ENCODE assay signal across 17 cellular contexts in genomic region chr7:7785349-7785973, GRCh38.
DNase-seq lines count a peak whose midpoint lies in the region; ATAC-seq, FAIRE-seq and TF ChIP-seq lines count a peak whose summit lies in the region.
"Had no signal": no experiment of that assay in that cellular context is flagged by ENCODE, and none has a peak within 500 bp of the region (broad histone marks: within the 10 kb centered on the region; RNA-seq: fewer than 3 reads in every experiment).

No MANE protein-coding gene starts in this region.

- H3K36me3 ChIP-seq in duodenal mucosa (ENCODE audit: control insufficient read depth in 1 of 2, insufficient read depth in 2 of 2, low read length in 2 of 2) (no peaks in the 10 kb centered on the region), mucosa of descending colon (ENCODE audit: low read depth) (no peaks in the 10 kb centered on the region), rectal smooth muscle tissue (ENCODE audit: control insufficient read depth, insufficient read depth, low read length) (no peaks in the 10 kb centered on the region)
- H3K36me3 ChIP-seq: BLaER1 treated with 17β-estradiol and CSF1 and Interleukin-3, amounts not matched to agents 10 nM and 100 nM; HAP-1 had no signal

- FAIRE-seq in H54 (lab: Jason Lieb, UNC), result peak; percentile 72
- FAIRE-seq: GM12878, GM18507 had no signal

- H3K4me1 ChIP-seq in duodenal mucosa (ENCODE audit: control insufficient read depth in 1 of 2, insufficient read depth in 2 of 2, low read length in 2 of 2) (peaks cover 0 to 12% of the 10 kb centered on the region in 2 donors), mucosa of descending colon (ENCODE audit: low read depth) (no peaks in the 10 kb centered on the region), rectal smooth muscle tissue (ENCODE audit: control insufficient read depth, insufficient read depth, low read length) (no peaks in the 10 kb centered on the region)
- H3K4me1 ChIP-seq: BLaER1 treated with 17β-estradiol and CSF1 and Interleukin-3, amounts not matched to agents 10 nM and 100 nM; HAP-1 had no signal

- DNase-seq in H54 (ENCODE audit: insufficient read length, low spot score) (no peak), mucosa of descending colon (peak in 1 of 3 donors; percentile 52), GM10266 (ENCODE audit: extremely low spot score) (no peak), T1000 (lab: John Stamatoyannopoulos, UW) (no peak), cortex of kidney (lab: John Stamatoyannopoulos, UW) (no peak)
- DNase-seq in stimulated activated naive CD4-positive, alpha-beta T cell treated with Interleukin-2 at 50 U/mL for 16 hours (lab: John Stamatoyannopoulos, UW), result no peak
- DNase-seq: ACHN; Calu3; CD4-positive, CD25-positive, alpha-beta regulatory T cell; DMS 273 treated with DMSO at 0.1 percent for 48 hours; GOT3 had no signal

- no peaks in the 10 kb centered on the region for H3K27me3 ChIP-seq in duodenal mucosa (ENCODE audit: control insufficient read depth in 1 of 2, insufficient read depth in 2 of 2, low read length in 2 of 2)
- H3K27me3 ChIP-seq in rectal smooth muscle tissue (ENCODE audit: control insufficient read depth, insufficient read depth, low read length), result no peaks in the 10 kb centered on the region
- H3K27me3 ChIP-seq: BLaER1 treated with 17β-estradiol and CSF1 and Interleukin-3, amounts not matched to agents 10 nM and 100 nM had no signal

- no peak for TF ChIP-seq POLR2A in H54 (IDR thresholded peaks at IDR 0.05; ENCODE audit: low read depth, low read length)

- intact Hi-C loops in mucosa of descending colon (cut with DNase I, micrococcal nuclease), result no loop called here

- TF ChIP-seq CTCF in mucosa of descending colon (IDR thresholded peaks at IDR 0.05), result no peak
- TF ChIP-seq CTCF in GM10266 (IDR thresholded peaks at IDR 0.05; ENCODE audit: control insufficient read depth, insufficient read depth, low read depth, missing control alignments), result no peak

- H3K4me3 ChIP-seq in duodenal mucosa (ENCODE audit: low read depth in 1 of 2, low read length in 2 of 2) (peak overlapping the region; percentile 9 to 26), mucosa of descending colon (no peak overlapping the region), rectal smooth muscle tissue (ENCODE audit: low read length) (peak overlapping the region; percentile 7)
- H3K4me3 ChIP-seq: BLaER1 treated with 17β-estradiol and CSF1 and Interleukin-3, amounts not matched to agents 10 nM and 100 nM; GM12878; HAP-1 had no signal

- peak; percentile 97 for ATAC-seq in mucosa of descending colon
- ATAC-seq: GM12878 had no signal

- H3K9ac ChIP-seq in duodenal mucosa (ENCODE audit: low read depth in 1 of 2, low read length in 2 of 2) (no peak overlapping the region), rectal smooth muscle tissue (ENCODE audit: low read length) (no peak overlapping the region)
- H3K9ac ChIP-seq: BLaER1 treated with 17β-estradiol and CSF1 and Interleukin-3, amounts not matched to agents 10 nM and 100 nM had no signal

- H3K27ac ChIP-seq in duodenal mucosa (ENCODE audit: low read depth, low read length), result no peak overlapping the region
- H3K27ac ChIP-seq in rectal smooth muscle tissue (ENCODE audit: low read depth, low read length), result no peak overlapping the region
- H3K27ac ChIP-seq: BLaER1 treated with 17β-estradiol and CSF1 and Interleukin-3, amounts not matched to agents 10 nM and 100 nM had no signal

- H3K9me3 ChIP-seq in duodenal mucosa (ENCODE audit: control insufficient read depth in 1 of 2, low read length in 2 of 2) (no peaks in the 10 kb centered on the region), mucosa of descending colon (no peaks in the 10 kb centered on the region)
- H3K9me3 ChIP-seq: BLaER1 treated with 17β-estradiol and CSF1 and Interleukin-3, amounts not matched to agents 10 nM and 100 nM; HAP-1 had no signal
